Comparison of ENCODE assay signal across 9 cellular contexts in the genomic region with DNA sequence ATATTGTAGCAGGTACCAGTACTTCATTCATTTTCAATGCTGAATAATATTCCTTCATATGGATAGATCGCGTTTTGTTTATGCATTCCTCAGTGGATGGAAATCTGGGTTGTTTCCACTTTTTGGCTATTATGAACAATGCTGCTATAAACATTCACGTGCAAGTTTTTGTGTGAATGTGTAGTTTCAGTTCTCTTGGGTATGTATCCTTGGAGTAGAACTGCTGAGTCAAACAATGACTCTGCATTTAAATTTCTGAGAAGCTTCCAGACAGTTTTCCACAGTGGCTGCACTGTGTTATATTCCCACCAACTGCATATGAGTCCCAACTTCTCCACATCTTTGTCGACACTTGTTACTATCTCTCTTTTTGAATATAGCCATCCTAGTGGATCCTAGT.
"Had no signal": no experiment of that assay in that cellular context is flagged by ENCODE, and none has a peak within 500 bp of the region (broad histone marks: within the 10 kb centered on the region; RNA-seq: fewer than 3 reads in every experiment).

No MANE protein-coding gene starts in this region.

- H3K27ac ChIP-seq: GM23248, HL-60 had no signal

- ATAC-seq: HepG2 had no signal

- FAIRE-seq: H54, HepG2 had no signal

- DNase-seq: GM23248, GOT3, H9, HCEC 1CT, HFFc6, KG1 had no signal

- H2AFZ ChIP-seq: GM23248 had no signal

- H3K4me3 ChIP-seq: GM23248 had no signal

- H3K9ac ChIP-seq: GM23248 had no signal
